In genomic region chr12:788288-788687, GRCh38 we compare ENCODE assay signal across 17 cellular contexts. TPM values are rescaled to one million over a fixed set of nuclear protein-coding genes. Genes with fewer than 3 reads are reported as not detected.
A peak's percentile ranks its signal among the peaks of the same experiment; 100 is the strongest.
DNase-seq lines count a peak whose midpoint lies in the region; ATAC-seq, FAIRE-seq and TF ChIP-seq lines count a peak whose summit lies in the region.
"Had no signal": no experiment of that assay in that cellular context is flagged by ENCODE, and none has a peak within 500 bp of the region (broad histone marks: within the 10 kb centered on the region; RNA-seq: fewer than 3 reads in every experiment).

No MANE protein-coding gene starts in this region.

- ATAC-seq in CD4-positive, CD25-positive, alpha-beta regulatory T cell (ENCODE audit: low read depth in 2 of 2) = no peak
- ATAC-seq: HCT116, K562 had no signal

- intact Hi-C loops in transverse colon (cut with DNase I; ENCODE audit: low total_unique reads) = no loop called here

- DNase-seq in CD4-positive, CD25-positive, alpha-beta regulatory T cell = no peak
- DNase-seq in brain microvascular endothelial cell (no peak), progenitor cell of endocrine pancreas (ENCODE audit: low spot score, unreplicated experiment) (no peak), transverse colon (no peak), LoVo (ENCODE audit: low spot score) (no peak), SJCRH30 (no peak), RCC 7860 (ENCODE audit: low spot score) (no peak)
- DNase-seq: Caco-2, NCI-H1092, NCI-H2107, NCI-H226, NCI-H526 treated with DMSO at 0.1 percent for 48 hours, OCI-M1 had no signal

- in situ Hi-C loops in brain microvascular endothelial cell (cut with HindIII; ENCODE audit: low pct_ligation_motif_present, low sequenced_read_pairs) (no loop called here), transverse colon (cut with MboI; ENCODE audit: low pct_ligation_motif_present in 1 of 4, low pct_unique_long_range_greater_than_20kb in 1 of 4, low sequenced_read_pairs in 3 of 4) (no loop called here)

- H3K27me3 Mint-ChIP-seq in CD4-positive, CD25-positive, alpha-beta regulatory T cell = no peaks in the 10 kb centered on the region
- no peaks in the 10 kb centered on the region for H3K27me3 Mint-ChIP-seq in progenitor cell of endocrine pancreas

- H3K9me3 ChIP-seq in CD4-positive, CD25-positive, alpha-beta regulatory T cell (ENCODE audit: control insufficient read depth in 2 of 2, low read length in 2 of 2) = no peaks in the 10 kb centered on the region
- H3K9me3 ChIP-seq in transverse colon (no peaks in the 10 kb centered on the region), SJCRH30 (replicated peaks) (no peaks in the 10 kb centered on the region)

- peaks cover 0 to 1% (median 0%) of the 10 kb centered on the region in 7 donors for H3K9me3 Mint-ChIP-seq in CD4-positive, CD25-positive, alpha-beta regulatory T cell
- H3K9me3 Mint-ChIP-seq in progenitor cell of endocrine pancreas (ENCODE audit: low read depth) = no peaks in the 10 kb centered on the region

- no peaks in the 10 kb centered on the region for H3K36me3 ChIP-seq in CD4-positive, CD25-positive, alpha-beta regulatory T cell (ENCODE audit: control insufficient read depth, insufficient read depth, low read length)
- no peaks in the 10 kb centered on the region for H3K36me3 ChIP-seq in brain microvascular endothelial cell (replicated peaks)
- no peaks in the 10 kb centered on the region for H3K36me3 ChIP-seq in transverse colon
- peaks cover 4% of the 10 kb centered on the region for H3K36me3 ChIP-seq in SJCRH30

- H3K4me1 Mint-ChIP-seq in CD4-positive, CD25-positive, alpha-beta regulatory T cell = peaks cover 50 to 82% (median 65%) of the 10 kb centered on the region in 4 donors
- peaks cover 7% of the 10 kb centered on the region for H3K4me1 Mint-ChIP-seq in progenitor cell of endocrine pancreas (ENCODE audit: low read depth)

- peaks cover 86% of the 10 kb centered on the region for H3K4me1 ChIP-seq in CD4-positive, CD25-positive, alpha-beta regulatory T cell (ENCODE audit: control insufficient read depth, insufficient read depth, low read length, poor library complexity, severe bottlenecking)
- H3K4me1 ChIP-seq in transverse colon (peaks cover 0 to 38% (median 5%) of the 10 kb centered on the region in 4 donors), SJCRH30 (peaks cover 2% of the 10 kb centered on the region; the same call in 1 of the 2 replicates)

- H3K4me3 Mint-ChIP-seq in CD4-positive, CD25-positive, alpha-beta regulatory T cell = peak overlapping the region; percentile 2 to 71 (median 29)
- H3K4me3 Mint-ChIP-seq in progenitor cell of endocrine pancreas (ENCODE audit: low read depth) = no peak overlapping the region

- no peak for FAIRE-seq in RCC 7860 (lab: Jason Lieb, UNC)
- FAIRE-seq: GM12878, K562 had no signal

- no peaks in the 10 kb centered on the region for H3K27me3 ChIP-seq in CD4-positive, CD25-positive, alpha-beta regulatory T cell (ENCODE audit: control insufficient read depth, insufficient read depth, low read length)
- H3K27me3 ChIP-seq in brain microvascular endothelial cell (replicated peaks) (no peaks in the 10 kb centered on the region), transverse colon (no peaks in the 10 kb centered on the region), SJCRH30 (no peaks in the 10 kb centered on the region)

- no peak for TF ChIP-seq EP300 in transverse colon (IDR thresholded peaks at IDR 0.05; ENCODE audit: low read depth)

- TF ChIP-seq CTCF in 22Rv1 (IDR thresholded peaks at IDR 0.05) = no peak
- TF ChIP-seq CTCF in brain microvascular endothelial cell (IDR thresholded peaks at IDR 0.05; ENCODE audit: low read depth, low read length, missing control alignments) = no peak
- no peak for TF ChIP-seq CTCF in progenitor cell of endocrine pancreas (IDR thresholded peaks at IDR 0.05; ENCODE audit: unreplicated experiment)
- TF ChIP-seq CTCF in transverse colon (IDR thresholded peaks at IDR 0.05) = no peak

- 84 to 90% methylated on average over 3 to 4 of the region's 4 CpGs for WGBS in transverse colon (ENCODE audit: low coverage in 1 of 2), 2 donors

- peak overlapping the region; percentile 65 for H3K4me3 ChIP-seq in CD4-positive, CD25-positive, alpha-beta regulatory T cell (ENCODE audit: low read depth, low read length)
- H3K4me3 ChIP-seq in brain microvascular endothelial cell (ENCODE audit: low read depth, low read length) (no peak overlapping the region), transverse colon (no peak overlapping the region), SJCRH30 (no peak overlapping the region)
- H3K4me3 ChIP-seq: GM12878, K562 had no signal

- peaks cover 10% of the 10 kb centered on the region for H3K36me3 Mint-ChIP-seq in CD4-positive, CD25-positive, alpha-beta regulatory T cell
- H3K36me3 Mint-ChIP-seq in progenitor cell of endocrine pancreas (ENCODE audit: insufficient read depth) = peaks cover 2% of the 10 kb centered on the region

- H3K27ac Mint-ChIP-seq in CD4-positive, CD25-positive, alpha-beta regulatory T cell = peak overlapping the region in 2 of 3 donors; percentile 42 to 83
- H3K27ac Mint-ChIP-seq in progenitor cell of endocrine pancreas = peak overlapping the region; percentile 90

- peak overlapping the region; percentile 31 for H3K27ac ChIP-seq in 22Rv1
- peak overlapping the region; percentile 23 for H3K27ac ChIP-seq in CD4-positive, CD25-positive, alpha-beta regulatory T cell (ENCODE audit: insufficient read depth, low read length, poor library complexity, severe bottlenecking)
- peak overlapping the region; percentile 23 for H3K27ac ChIP-seq in brain microvascular endothelial cell
- no peak overlapping the region for H3K27ac ChIP-seq in transverse colon
- no peak overlapping the region for H3K27ac ChIP-seq in SJCRH30

- no peak for TF ChIP-seq POLR2A in transverse colon (IDR thresholded peaks at IDR 0.05)

RNA-seq across cellular contexts. Expression of gene WNK1, which starts 35.9 kb away (rescaled TPM):
- 360 TPM for total RNA-seq in CD4-positive, CD25-positive, alpha-beta regulatory T cell
- 10 to 100 TPM; 22.1 to 34.6 (median 28.1) TPM for polyA plus RNA-seq in CD4-positive, CD25-positive, alpha-beta regulatory T cell
- total RNA-seq in progenitor cell of endocrine pancreas (244 and 248 TPM in 2 replicates), transverse colon (100 to 1,000 TPM in 1 of 4 donors, 10 to 100 TPM in 3; 79.2 to 169 (median 92.1) TPM)
- total RNA-seq in SJCRH30 (2014; rRNA removed; shearing (Covaris generic)) = 83.3 and 88.8 TPM in 2 replicates

Comparison
In these comparisons a context has a peak if more than half of its experiments do, and no peak if none do; other contexts are left out.
1. H3K27ac ChIP-seq: peak in 22Rv1 (single experiment), CD4-positive, CD25-positive, alpha-beta regulatory T cell (single experiment) and brain microvascular endothelial cell (single experiment); none in transverse colon (0 of 4) and SJCRH30 (single experiment).